1 cellular context compared by ENCODE assay signal in the genomic region with DNA sequence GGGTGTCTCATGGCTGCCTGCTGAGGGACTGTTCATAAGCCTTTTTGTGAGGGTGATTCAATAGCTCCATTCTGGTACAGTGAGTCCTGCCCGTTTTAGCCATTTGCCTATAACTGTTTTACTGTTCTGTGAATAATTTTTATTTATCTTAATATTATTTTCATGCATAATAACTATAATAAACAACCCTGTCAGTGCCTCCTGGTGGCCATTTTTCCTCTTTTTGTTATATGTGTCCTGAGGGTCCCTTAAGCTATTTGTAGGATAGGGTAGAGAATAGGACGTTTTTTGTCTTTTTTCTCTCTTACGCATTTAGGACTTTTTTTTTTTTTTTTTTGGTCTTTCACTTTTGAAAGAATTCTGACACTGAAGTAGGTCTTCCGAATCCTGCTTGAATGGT.
TF ChIP-seq lines count a peak whose summit lies in the region.

No MANE protein-coding gene starts in this region.

TF ChIP-seq in IMR-90, 13 proteins besides CTCF, POLR2A, EP300 and RAD21 (continued from another document):
- TF ChIP-seq, protein P1, sequence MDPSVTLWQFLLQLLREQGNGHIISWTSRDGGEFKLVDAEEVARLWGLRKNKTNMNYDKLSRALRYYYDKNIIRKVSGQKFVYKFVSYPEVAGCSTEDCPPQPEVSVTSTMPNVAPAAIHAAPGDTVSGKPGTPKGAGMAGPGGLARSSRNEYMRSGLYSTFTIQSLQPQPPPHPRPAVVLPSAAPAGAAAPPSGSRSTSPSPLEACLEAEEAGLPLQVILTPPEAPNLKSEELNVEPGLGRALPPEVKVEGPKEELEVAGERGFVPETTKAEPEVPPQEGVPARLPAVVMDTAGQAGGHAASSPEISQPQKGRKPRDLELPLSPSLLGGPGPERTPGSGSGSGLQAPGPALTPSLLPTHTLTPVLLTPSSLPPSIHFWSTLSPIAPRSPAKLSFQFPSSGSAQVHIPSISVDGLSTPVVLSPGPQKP (IDR thresholded peaks at IDR 0.05; ENCODE audit: borderline replicate concordance, low read depth, low read length): no peak
- TF ChIP-seq FOS (IDR thresholded peaks at IDR 0.05; ENCODE audit: low read depth, low read length): no peak
- TF ChIP-seq MAZ (IDR thresholded peaks at IDR 0.05; ENCODE audit: borderline replicate concordance, low read depth, low read length): no peak
